In genomic region chr5:180853121-180853520, GRCh38 we compare ENCODE assay signal across 26 cellular contexts. TPM values are rescaled to one million over a fixed set of nuclear protein-coding genes. Genes with fewer than 3 reads are reported as not detected.
DNase-seq lines count a peak whose midpoint lies in the region; ATAC-seq, FAIRE-seq and TF ChIP-seq lines count a peak whose summit lies in the region.
"Had no signal": no experiment of that assay in that cellular context is flagged by ENCODE, and none has a peak within 500 bp of the region (broad histone marks: within the 10 kb centered on the region; RNA-seq: fewer than 3 reads in every experiment).

No MANE protein-coding gene starts in this region.

- FAIRE-seq in endothelial cell of umbilical vein (lab: Jason Lieb, UNC) = no peak
- FAIRE-seq: A204.1, D721Med, G401.6, GM12891, GM19239 had no signal

- no TSS peak for BruUV-seq in endothelial cell of umbilical vein (replicated peaks; lab: Mats Ljungman, UMichigan)

- H3K9ac ChIP-seq in endothelial cell of umbilical vein (replicated peaks; ENCODE audit: extremely low read depth, insufficient read depth, low read length) = no peak overlapping the region
- H3K9ac ChIP-seq: BLaER1 had no signal

- ATAC-seq in heart left ventricle (no peak), left cardiac atrium (no peak), right cardiac atrium (no peak), HG03108 (IDR thresholded peaks at IDR 0.05; ENCODE audit: unreplicated experiment) (no peak), GM19455 (IDR thresholded peaks at IDR 0.05; ENCODE audit: unreplicated experiment) (no peak)

- CTCF ChIA-PET in endothelial cell of umbilical vein (lab: Charles Lee) = interaction anchor here (0.6 to 1.2 kb wide), 2 partner anchors 16 to 30 kb away, joined by 3 to 4 read pairs; no protein-coding TSS in a partner anchor

- H3K4me2 ChIP-seq in endothelial cell of umbilical vein (ENCODE audit: insufficient read depth, low read length) = peak overlapping the region; percentile 40
- H3K4me2 ChIP-seq: BLaER1 had no signal

- DNase-seq in heart left ventricle = no peak
- DNase-seq in left cardiac atrium = no peak
- no peak for DNase-seq in left ventricle myocardium inferior
- DNase-seq in right cardiac atrium = no peak
- peak; percentile 32 for DNase-seq in dermis blood vessel endothelial cell
- peak; percentile 40 for DNase-seq in endothelial cell of umbilical vein (ENCODE audit: low read depth, low spot score)
- DNase-seq: 8988T; ACHN; BE2C; C1 segment of cervical spinal cord; CD4-positive, alpha-beta memory T cell; CD4-positive, CD25-positive, alpha-beta regulatory T cell; CD8-positive, alpha-beta memory T cell; COR-L47; DMS79 treated with DMSO at 0.1 percent for 48 hours; GF-D8 had no signal

- H3K9me3 ChIP-seq in heart left ventricle (peaks cover 0 to 36% (median 1%) of the 10 kb centered on the region in 12 donors), left ventricle myocardium inferior (replicated peaks) (peaks cover 11% of the 10 kb centered on the region), right cardiac atrium (ENCODE audit: control insufficient read depth, low read length) (no peaks in the 10 kb centered on the region), endothelial cell of umbilical vein (replicated peaks; ENCODE audit: control insufficient read depth, insufficient read depth, low read length) (peaks cover 28% of the 10 kb centered on the region)

- POLR2A ChIA-PET in endothelial cell of umbilical vein (lab: Charles Lee) = interaction anchor here (0.7 kb wide), 1 partner anchor 246 kb away, joined by 3 read pairs; no protein-coding TSS in a partner anchor

- H3K36me3 ChIP-seq in heart left ventricle (peaks cover 8 to 59% (median 48%) of the 10 kb centered on the region in 9 donors), left ventricle myocardium inferior (peaks cover 46% of the 10 kb centered on the region), endothelial cell of umbilical vein (ENCODE audit: control insufficient read depth in 2 of 2, extremely low read depth in 1 of 2, insufficient read depth in 2 of 2, low read length in 2 of 2) (peaks cover 16 to 29% of the 10 kb centered on the region in 2 experiments)

- H4K20me1 ChIP-seq in endothelial cell of umbilical vein (replicated peaks; ENCODE audit: control insufficient read depth, extremely low read depth, insufficient read depth, low read length) = no peaks in the 10 kb centered on the region

- no peaks in the 10 kb centered on the region for H3K79me2 ChIP-seq in endothelial cell of umbilical vein (ENCODE audit: control insufficient read depth, insufficient read depth, low read length)

- TF ChIP-seq POLR2A in heart left ventricle (IDR thresholded peaks at IDR 0.05) (no peak), endothelial cell of umbilical vein (IDR thresholded peaks at IDR 0.05; ENCODE audit: low read depth, low read length) (no peak)

- H3K27ac ChIP-seq in heart left ventricle = peak overlapping the region in 8 of 12 donors; percentile 2 to 65 (median 32)
- H3K27ac ChIP-seq in left ventricle myocardium inferior (replicated peaks) = peak overlapping the region; percentile 17
- H3K27ac ChIP-seq in right cardiac atrium (ENCODE audit: low read length) = no peak overlapping the region
- H3K27ac ChIP-seq in endothelial cell of umbilical vein (ENCODE audit: insufficient read depth, low read depth, low read length) = no peak overlapping the region
- H3K27ac ChIP-seq: BLaER1 had no signal

- no peak for TF ChIP-seq CTCF in heart left ventricle (IDR thresholded peaks at IDR 0.05)
- no peak for TF ChIP-seq CTCF in left ventricle myocardium inferior (IDR thresholded peaks at IDR 0.05; ENCODE audit: borderline replicate concordance)
- no peak for TF ChIP-seq CTCF in endothelial cell of umbilical vein (IDR thresholded peaks at IDR 0.05; ENCODE audit: extremely low read depth in 1 of 2, insufficient read depth in 1 of 2, low read depth in 1 of 2, low read length in 2 of 2)

- dilution Hi-C loops in endothelial cell of umbilical vein (cut with MboI; ENCODE audit: extremely low pct_ligation_motif_present, low sequenced_read_pairs) = no loop called here

- H2AFZ ChIP-seq in endothelial cell of umbilical vein (ENCODE audit: low read depth, low read length) = no peak overlapping the region

- H3K9me1 ChIP-seq in endothelial cell of umbilical vein (replicated peaks; ENCODE audit: control insufficient read depth, extremely low read depth, insufficient read depth, low read length) = no peaks in the 10 kb centered on the region

- H3K4me3 ChIP-seq in heart left ventricle (no peak overlapping the region), left ventricle myocardium inferior (no peak overlapping the region), right cardiac atrium (ENCODE audit: low read length) (no peak overlapping the region), endothelial cell of umbilical vein (replicated peaks in 1 of 3; ENCODE audit: insufficient read depth in 1 of 3, low read depth in 1 of 3, low read length in 3 of 3) (no peak overlapping the region)
- H3K4me3 ChIP-seq: BLaER1 had no signal

- intact Hi-C loops in heart left ventricle (cut with DNase I) (no loop called here), left cardiac atrium (cut with DNase I) (no loop called here), left ventricle myocardium inferior (cut with micrococcal nuclease) (no loop called here), right cardiac atrium (cut with DNase I) (loop anchor here in 1 of 4 donors (10.0 kb wide), 1 partner anchor 48 kb away; the partner anchor contains the start of gene MGAT1), endothelial cell of umbilical vein (cut with micrococcal nuclease) (loop anchor here (1.0 kb wide), 1 partner anchor 8 kb away; the partner anchor contains the start of gene ZFP62)

- H3K27me3 ChIP-seq in heart left ventricle (no peaks in the 10 kb centered on the region), left ventricle myocardium inferior (ENCODE audit: low read depth) (no peaks in the 10 kb centered on the region), right cardiac atrium (ENCODE audit: control insufficient read depth, insufficient read depth) (no peaks in the 10 kb centered on the region), endothelial cell of umbilical vein (ENCODE audit: control insufficient read depth in 2 of 2, insufficient read depth in 2 of 2, low read length in 2 of 2) (no peaks in the 10 kb centered on the region)
- H3K27me3 ChIP-seq: BE2C, BLaER1 had no signal

- H3K4me1 ChIP-seq in heart left ventricle (peaks cover 0 to 16% (median 5%) of the 10 kb centered on the region in 12 donors), left ventricle myocardium inferior (peaks cover 14% of the 10 kb centered on the region), right cardiac atrium (ENCODE audit: control insufficient read depth, insufficient read depth, low read length) (no peaks in the 10 kb centered on the region), endothelial cell of umbilical vein (ENCODE audit: control insufficient read depth, extremely low read depth, insufficient read depth, low read length) (peaks cover 6% of the 10 kb centered on the region)
- H3K4me1 ChIP-seq: BE2C, BLaER1 had no signal

- WGBS in heart left ventricle, 4 donors = 70 to 76% (median 70%) methylated on average over 8 of the region's 8 CpGs
- 78% methylated on average over 8 of the region's 8 CpGs for WGBS in right cardiac atrium

RNA-seq across cellular contexts. Expression of gene ZFP62, which starts 8.0 kb away (rescaled TPM):
- 10 to 100 TPM in 8 of 9 donors, 1 to 10 TPM in 1; 9.4 to 18.6 (median 13.8) TPM for total RNA-seq in heart left ventricle
- 10 to 100 TPM; 10.6 to 13.6 TPM for polyA plus RNA-seq in heart left ventricle
- total RNA-seq in left cardiac atrium = 10 to 100 TPM; 14.4 to 16.8 TPM
- total RNA-seq in left ventricle myocardium inferior = 15.9 TPM
- 10 to 100 TPM; 19.7 to 22.8 (median 20.6) TPM for total RNA-seq in right cardiac atrium
- polyA plus RNA-seq in right cardiac atrium = 12.0 TPM
- total RNA-seq in dermis blood vessel endothelial cell = 21.5 and 23.1 TPM in 2 replicates
- 14.6 and 19.7 TPM in 2 replicates for total RNA-seq in endothelial cell of umbilical vein
- polyA plus RNA-seq in endothelial cell of umbilical vein = 3.3 and 3.7 TPM in 2 replicates
- polyA plus RNA-seq in endothelial cell of umbilical vein (2011; cell fraction: cytosol; rRNA removed) = 5.8 and 7.0 TPM in 2 replicates
- polyA plus RNA-seq in endothelial cell of umbilical vein (2011; cell fraction: nucleus; rRNA removed) = 13.3 and 20.5 TPM in 2 replicates
- polyA plus RNA-seq in endothelial cell of umbilical vein (2012) = 11.7 and 15.7 TPM in 2 replicates
- 4.4 and 5.8 TPM in 2 replicates for polyA minus RNA-seq in endothelial cell of umbilical vein
- 14.7 TPM for polyA minus RNA-seq in endothelial cell of umbilical vein (2011; cell fraction: cytosol; rRNA and poly(A)+ RNA removed)
- 6.6 and 7.7 TPM in 2 replicates for polyA minus RNA-seq in endothelial cell of umbilical vein (2011; cell fraction: nucleus; rRNA and poly(A)+ RNA removed)

RNA-seq across cellular contexts. Expression of gene BTNL8, which starts 45.8 kb away (rescaled TPM):
- total RNA-seq in heart left ventricle = under 1 TPM in 3 of 9 donors, not detected in 6; 0.17 to 0.84 (median 0.24) TPM
- polyA plus RNA-seq in heart left ventricle = under 1 TPM in 1 of 2 donors, not detected in 1; 0.14 TPM
- total RNA-seq in left cardiac atrium = under 1 TPM in 1 of 2 donors, not detected in 1; 0.21 TPM
- 0.58 TPM for total RNA-seq in left ventricle myocardium inferior
- total RNA-seq in right cardiac atrium = under 1 TPM in 2 of 4 donors, not detected in 2; 0.24 to 0.31 TPM
- polyA plus RNA-seq in right cardiac atrium = 0.16 TPM
- 0.17 and 0.19 TPM in 2 replicates for total RNA-seq in dermis blood vessel endothelial cell
- total RNA-seq in endothelial cell of umbilical vein = not detected in 2 replicates
- polyA plus RNA-seq in endothelial cell of umbilical vein = not detected in 2 replicates
- not detected in 2 replicates for polyA plus RNA-seq in endothelial cell of umbilical vein (2011; cell fraction: cytosol; rRNA removed)
- polyA plus RNA-seq in endothelial cell of umbilical vein (2011; cell fraction: nucleus; rRNA removed) = not detected in 2 replicates
- polyA plus RNA-seq in endothelial cell of umbilical vein (2012) = not detected in 2 replicates
- polyA minus RNA-seq in endothelial cell of umbilical vein = not detected in 2 replicates
- not detected for polyA minus RNA-seq in endothelial cell of umbilical vein (2011; cell fraction: cytosol; rRNA and poly(A)+ RNA removed)
- not detected in 2 replicates for polyA minus RNA-seq in endothelial cell of umbilical vein (2011; cell fraction: nucleus; rRNA and poly(A)+ RNA removed)
- total RNA-seq: A673; CD4-positive, alpha-beta memory T cell; CD4-positive, CD25-positive, alpha-beta regulatory T cell had no signal
- polyA plus RNA-seq: AG04450; CD4-positive, alpha-beta memory T cell; CD8-positive, alpha-beta memory T cell had no signal

RNA-seq across cellular contexts. Expression of gene MGAT1, which starts 50.5 kb away (rescaled TPM):
- total RNA-seq in heart left ventricle = 100 to 1,000 TPM in 3 of 9 donors, 10 to 100 TPM in 6; 50.9 to 162 (median 83.5) TPM
- polyA plus RNA-seq in heart left ventricle = 100 to 1,000 TPM in 1 of 2 donors, 10 to 100 TPM in 1; 64.5 to 199 TPM
- 100 to 1,000 TPM in 1 of 2 donors, 10 to 100 TPM in 1; 95.8 to 133 TPM for total RNA-seq in left cardiac atrium
- 60.4 TPM for total RNA-seq in left ventricle myocardium inferior
- 100 to 1,000 TPM in 1 of 4 donors, 10 to 100 TPM in 3; 74.3 to 119 (median 82.7) TPM for total RNA-seq in right cardiac atrium
- polyA plus RNA-seq in right cardiac atrium = 87.6 TPM
- total RNA-seq in dermis blood vessel endothelial cell = 124 and 164 TPM in 2 replicates
- 108 and 123 TPM in 2 replicates for total RNA-seq in endothelial cell of umbilical vein
- polyA plus RNA-seq in endothelial cell of umbilical vein = 126 and 153 TPM in 2 replicates
- polyA plus RNA-seq in endothelial cell of umbilical vein (2011; cell fraction: cytosol; rRNA removed) = 83.5 and 99.1 TPM in 2 replicates
- 54.0 and 56.7 TPM in 2 replicates for polyA plus RNA-seq in endothelial cell of umbilical vein (2011; cell fraction: nucleus; rRNA removed)
- polyA plus RNA-seq in endothelial cell of umbilical vein (2012) = 59.8 and 70.3 TPM in 2 replicates
- 80.6 and 100 TPM in 2 replicates for polyA minus RNA-seq in endothelial cell of umbilical vein
- polyA minus RNA-seq in endothelial cell of umbilical vein (2011; cell fraction: cytosol; rRNA and poly(A)+ RNA removed) = 49.0 TPM
- 31.9 and 43.9 TPM in 2 replicates for polyA minus RNA-seq in endothelial cell of umbilical vein (2011; cell fraction: nucleus; rRNA and poly(A)+ RNA removed)

Comparison
In these comparisons a context has a peak if more than half of its experiments do, and no peak if none do; other contexts are left out.
1. H3K27ac ChIP-seq: peak in heart left ventricle (8 of 12) and left ventricle myocardium inferior (single experiment); none in right cardiac atrium (single experiment) and endothelial cell of umbilical vein (single experiment).
2. DNase-seq: peak in dermis blood vessel endothelial cell (single experiment) and endothelial cell of umbilical vein (single experiment); none in heart left ventricle (0 of 5), left cardiac atrium (single experiment), left ventricle myocardium inferior (single experiment) and right cardiac atrium (0 of 3).